In genomic region chr7:120991133-120991532, GRCh38 we compare ENCODE assay signal across 2 cellular contexts.
TF ChIP-seq lines count a peak whose summit lies in the region.

No MANE protein-coding gene starts in this region.

TF ChIP-seq in liver, 16 proteins besides CTCF, POLR2A, EP300 and RAD21:
- no peak for TF ChIP-seq TAF1 (conservative IDR thresholded peaks at IDR 0.05)

TF ChIP-seq in HepG2, 621 proteins besides CTCF, POLR2A, EP300 and RAD21:
- TF ChIP-seq TEAD2 (CRISPR knock-in tag; IDR thresholded peaks at IDR 0.05) (no peak), ZNF496 (CRISPR knock-in tag; IDR thresholded peaks at IDR 0.05; ENCODE audit: insufficient replicate concordance) (no peak), MIER2 (CRISPR knock-in tag; IDR thresholded peaks at IDR 0.05) (no peak), SYNCRIP (IDR thresholded peaks at IDR 0.05; ENCODE audit: insufficient read depth, low read depth, low read length) (no peak), ZNF367 (CRISPR knock-in tag; IDR thresholded peaks at IDR 0.05; ENCODE audit: borderline replicate concordance) (no peak), ZC3H4 (CRISPR knock-in tag; IDR thresholded peaks at IDR 0.05; ENCODE audit: borderline replicate concordance) (no peak), HMGA1 (CRISPR knock-in tag; conservative IDR thresholded peaks at IDR 0.05) (no peak), ZNF180 (CRISPR knock-in tag; IDR thresholded peaks at IDR 0.05; ENCODE audit: borderline replicate concordance, low read depth) (no peak), ZNF205 (CRISPR knock-in tag; IDR thresholded peaks at IDR 0.05) (no peak), CHD4 (IDR thresholded peaks at IDR 0.05; ENCODE audit: borderline replicate concordance, low read length) (no peak), KLF6 (CRISPR knock-in tag; IDR thresholded peaks at IDR 0.05) (no peak), ZNF260 (CRISPR knock-in tag; IDR thresholded peaks at IDR 0.05; ENCODE audit: borderline replicate concordance, low read depth) (no peak)
